8 cellular contexts compared by ENCODE assay signal in genomic region chr15:69755571-69756310, GRCh38.
A peak's percentile ranks its signal among the peaks of the same experiment; 100 is the strongest.
DNase-seq lines count a peak whose midpoint lies in the region; ATAC-seq and TF ChIP-seq lines count a peak whose summit lies in the region.

No MANE protein-coding gene starts in this region.

- peaks cover 7% of the 10 kb centered on the region for H3K36me3 Mint-ChIP-seq in effector memory CD8-positive, alpha-beta T cell (ENCODE audit: insufficient read depth)

- DNase-seq in Right ventricle myocardium inferior (ENCODE audit: missing footprints) (peak; percentile 75), heart right ventricle (no peak), NCI-H524 treated with DMSO at 0.1 percent for 48 hours (lab: John Stamatoyannopoulos, UW) (no peak), GF-D8 (lab: John Stamatoyannopoulos, UW) (no peak)
- peak; percentile 50 to 56 (median 54) for DNase-seq in effector memory CD8-positive, alpha-beta T cell
- DNase-seq in stimulated activated CD8-positive, alpha-beta memory T cell treated with anti-CD3 and anti-CD28 coated beads, Interleukin-4, amount 100 ng/mL, for 24 hours (ENCODE audit: low read depth) = peak; percentile 72

- peaks cover 2 to 11% of the 10 kb centered on the region in 2 donors for H3K9me3 Mint-ChIP-seq in effector memory CD8-positive, alpha-beta T cell

- WGBS in heart right ventricle, 2 donors = 30 to 36% methylated on average over 6 of the region's 6 CpGs

- peaks cover 0 to 55% (median 0%) of the 10 kb centered on the region in 9 donors for H3K4me1 ChIP-seq in heart right ventricle

- no peak for ATAC-seq in Right ventricle myocardium inferior
- ATAC-seq in heart right ventricle = no peak
- ATAC-seq in HG03442 (IDR thresholded peaks at IDR 0.05; ENCODE audit: unreplicated experiment) = peak; percentile 89
- ATAC-seq in activated CD4-positive, CD25-positive, alpha-beta regulatory T cell treated with anti-CD3 and anti-CD28 coated beads, Interleukin-2, amount 50 U/mL, for 24 hours = peak; percentile 76 to 80
- ATAC-seq in effector memory CD8-positive, alpha-beta T cell (replicated peaks) = peak; percentile 71

- peaks cover 72 to 86% of the 10 kb centered on the region in 2 donors for H3K4me1 Mint-ChIP-seq in effector memory CD8-positive, alpha-beta T cell (ENCODE audit: low read depth in 2 of 2)

- no peaks in the 10 kb centered on the region for H3K27me3 Mint-ChIP-seq in effector memory CD8-positive, alpha-beta T cell

- no peaks in the 10 kb centered on the region for H3K36me3 ChIP-seq in heart right ventricle

- no peak for TF ChIP-seq CTCF in heart right ventricle (IDR thresholded peaks at IDR 0.05)

- peak overlapping the region; percentile 75 to 80 for H3K27ac Mint-ChIP-seq in effector memory CD8-positive, alpha-beta T cell

- intact Hi-C loops in Right ventricle myocardium inferior (cut with DNase I) = no loop called here
- intact Hi-C loops in heart right ventricle (cut with DNase I) = no loop called here

- H3K4me3 ChIP-seq in heart right ventricle = peak overlapping the region in 1 of 10 donors; percentile 1

- H3K9me3 ChIP-seq in heart right ventricle = peaks cover 0 to 10% (median 0%) of the 10 kb centered on the region in 11 donors

- H3K4me3 Mint-ChIP-seq in effector memory CD8-positive, alpha-beta T cell = peak overlapping the region; percentile 69 to 79

- peak overlapping the region in 1 of 10 donors; percentile 79 for H3K27ac ChIP-seq in heart right ventricle

- H3K27me3 ChIP-seq in heart right ventricle = peaks cover 0 to 15% (median 12%) of the 10 kb centered on the region in 7 donors

Comparison
In these comparisons a context has a peak if more than half of its experiments do, and no peak if none do; other contexts are left out.
1. DNase-seq: peak in Right ventricle myocardium inferior (single experiment), effector memory CD8-positive, alpha-beta T cell (3 of 3) and stimulated activated CD8-positive, alpha-beta memory T cell treated with anti-CD3 and anti-CD28 coated beads, Interleukin-4, amount 100 ng/mL, for 24 hours (single experiment); none in heart right ventricle (0 of 2), NCI-H524 treated with DMSO at 0.1 percent for 48 hours (single experiment) and GF-D8 (single experiment).
2. ATAC-seq: peak in HG03442 (single experiment), activated CD4-positive, CD25-positive, alpha-beta regulatory T cell treated with anti-CD3 and anti-CD28 coated beads, Interleukin-2, amount 50 U/mL, for 24 hours (2 of 2) and effector memory CD8-positive, alpha-beta T cell (single experiment); none in Right ventricle myocardium inferior (single experiment) and heart right ventricle (0 of 8).